In genomic region chr10:73772280-73773151, GRCh38 we compare ENCODE assay signal across 8 cellular contexts. TPM values are rescaled to one million over a fixed set of nuclear protein-coding genes. Genes with fewer than 3 reads are reported as not detected.
A peak's percentile ranks its signal among the peaks of the same experiment; 100 is the strongest.
DNase-seq lines count a peak whose midpoint lies in the region; ATAC-seq and TF ChIP-seq lines count a peak whose summit lies in the region.

No MANE protein-coding gene starts in this region.

- ATAC-seq in GM18508 (IDR thresholded peaks at IDR 0.05; ENCODE audit: insufficient read depth, unreplicated experiment), result peak; percentile 33
- peak; percentile 55 for ATAC-seq in HG02973 (IDR thresholded peaks at IDR 0.05; ENCODE audit: unreplicated experiment)
- peak; percentile 90 to 91 for ATAC-seq in lower lobe of right lung

- intact Hi-C loops in activated CD4-positive, alpha-beta memory T cell treated with anti-CD3 and anti-CD28 coated beads for 36 hours (cut with micrococcal nuclease), result loop anchor here (1.0 to 10.0 kb wide), 4 partner anchors 13 to 148 kb away; partner anchors contain the start of genes NDST2, SEC24C and ZSWIM8
- intact Hi-C loops in lower lobe of right lung (cut with DNase I), result no loop called here

- no peaks in the 10 kb centered on the region for H3K27me3 Mint-ChIP-seq in activated CD4-positive, alpha-beta memory T cell treated with anti-CD3 and anti-CD28 coated beads for 36 hours

- H3K4me1 ChIP-seq in duodenal mucosa (ENCODE audit: control insufficient read depth in 1 of 2, insufficient read depth in 2 of 2, low read length in 2 of 2) (peaks cover 23 to 28% of the 10 kb centered on the region in 2 donors), lower lobe of right lung (peaks cover 39% of the 10 kb centered on the region)

- peak overlapping the region; percentile 88 for H3K27ac Mint-ChIP-seq in activated CD4-positive, alpha-beta memory T cell treated with anti-CD3 and anti-CD28 coated beads for 36 hours

- peaks cover 55% of the 10 kb centered on the region for H3K4me1 Mint-ChIP-seq in activated CD4-positive, alpha-beta memory T cell treated with anti-CD3 and anti-CD28 coated beads for 36 hours (ENCODE audit: low read depth)

- POLR2A ChIA-PET in AG04450 (lab: Yijun Ruan, JAX), result interaction anchor here (0.6 to 3.1 kb wide), 6 partner anchors 9 to 309 kb away, joined by 3 to 28 read pairs (median 8); partner anchors contain the start of genes CHCHD1, SEC24C and ZSWIM8
- POLR2A ChIA-PET in activated CD4-positive, alpha-beta memory T cell treated with anti-CD3 and anti-CD28 coated beads for 36 hours (lab: Charles Lee), result interaction anchor here (0.6 to 4.2 kb wide), 15 partner anchors 10 to 42 kb away, joined by 3 to 44 read pairs (median 5); partner anchors contain the start of genes CHCHD1, SEC24C and ZSWIM8

- peak; percentile 48 for DNase-seq in AG04450 (ENCODE audit: low read depth, low spot score)
- DNase-seq in NCI-H226, result peak; percentile 89
- DNase-seq in activated CD4-positive, alpha-beta memory T cell treated with anti-CD3 and anti-CD28 coated beads for 36 hours, result peak; percentile 86
- peak; percentile 91 for DNase-seq in lower lobe of right lung
- peak; percentile 49 to 60 (median 52) for DNase-seq in stimulated activated CD4-positive, alpha-beta T cell treated with anti-CD3 and anti-CD28 coated beads, TNF-alpha, amount 100 ng/mL, for 1 hour (ENCODE audit: low read depth in 3 of 3, low spot score in 1 of 3)

- H3K36me3 Mint-ChIP-seq in activated CD4-positive, alpha-beta memory T cell treated with anti-CD3 and anti-CD28 coated beads for 36 hours, result peaks cover 41% of the 10 kb centered on the region

- peak overlapping the region; percentile 95 for H3K4me3 Mint-ChIP-seq in activated CD4-positive, alpha-beta memory T cell treated with anti-CD3 and anti-CD28 coated beads for 36 hours

- H3K27me3 ChIP-seq in AG04450 (ENCODE audit: control insufficient read depth, insufficient read depth, low read length), result no peaks in the 10 kb centered on the region
- H3K27me3 ChIP-seq in duodenal mucosa (ENCODE audit: control insufficient read depth in 1 of 2, insufficient read depth in 2 of 2, low read length in 2 of 2), result no peaks in the 10 kb centered on the region
- H3K27me3 ChIP-seq in lower lobe of right lung (ENCODE audit: low read depth), result no peaks in the 10 kb centered on the region

- peak overlapping the region; percentile 80 for H3K4me3 ChIP-seq in AG04450 (ENCODE audit: low read depth, low read length)
- peak overlapping the region; percentile 75 to 87 for H3K4me3 ChIP-seq in duodenal mucosa (ENCODE audit: low read depth in 1 of 2, low read length in 2 of 2)
- peak overlapping the region; percentile 94 for H3K4me3 ChIP-seq in lower lobe of right lung

- H3K9me3 ChIP-seq in AG04450 (ENCODE audit: control insufficient read depth, insufficient read depth, low read length) (no peaks in the 10 kb centered on the region; the same call in 1 of the 2 replicates), duodenal mucosa (ENCODE audit: control insufficient read depth in 1 of 2, low read length in 2 of 2) (no peaks in the 10 kb centered on the region), lower lobe of right lung (no peaks in the 10 kb centered on the region)

- H3K9ac ChIP-seq in duodenal mucosa (ENCODE audit: low read depth in 1 of 2, low read length in 2 of 2), result peak overlapping the region; percentile 72 to 76

- H3K9me3 Mint-ChIP-seq in activated CD4-positive, alpha-beta memory T cell treated with anti-CD3 and anti-CD28 coated beads for 36 hours, result no peaks in the 10 kb centered on the region

- TF ChIP-seq CTCF in AG04450 (IDR thresholded peaks at IDR 0.05; ENCODE audit: low read depth, low read length) (no peak), lower lobe of right lung (IDR thresholded peaks at IDR 0.05) (no peak)

- CTCF ChIA-PET in AG04450 (lab: Charles Lee), result interaction anchor here (1.3 kb wide), 1 partner anchor 168 kb away, joined by 3 read pairs; no protein-coding TSS in a partner anchor
- CTCF ChIA-PET in activated CD4-positive, alpha-beta memory T cell treated with anti-CD3 and anti-CD28 coated beads for 36 hours (lab: Charles Lee), result interaction anchor here (0.7 to 2.8 kb wide), 9 partner anchors 9 to 42 kb away, joined by 3 to 16 read pairs (median 5); partner anchors contain the start of genes CHCHD1 and ZSWIM8

- H3K27ac ChIP-seq in AG04450 (ENCODE audit: low read depth, low read length) (peak overlapping the region; percentile 87), duodenal mucosa (ENCODE audit: low read depth, low read length) (peak overlapping the region; percentile 95), lower lobe of right lung (peak overlapping the region; percentile 98)

- H3K36me3 ChIP-seq in duodenal mucosa (ENCODE audit: control insufficient read depth in 1 of 2, insufficient read depth in 2 of 2, low read length in 2 of 2) (peaks cover 37 to 43% of the 10 kb centered on the region in 2 donors), lower lobe of right lung (peaks cover 65% of the 10 kb centered on the region)

RNA-seq across cellular contexts. Expression of gene CHCHD1, which starts 9.3 kb away (rescaled TPM):
- polyA plus RNA-seq in AG04450 (2011; rRNA removed), result 31.2 and 45.4 TPM in 2 replicates
- polyA minus RNA-seq in AG04450 (2011; rRNA and poly(A)+ RNA removed), result 4.0 and 5.2 TPM in 2 replicates
- 10 to 100 TPM; 35.3 to 37.6 TPM for total RNA-seq in activated CD4-positive, alpha-beta memory T cell treated with anti-CD3 and anti-CD28 coated beads for 36 hours
- total RNA-seq in lower lobe of right lung, result 21.1 TPM

RNA-seq across cellular contexts. Expression of gene ZSWIM8, which starts 12.9 kb away (rescaled TPM):
- 44.2 and 58.3 TPM in 2 replicates for polyA plus RNA-seq in AG04450 (2011; rRNA removed)
- polyA minus RNA-seq in AG04450 (2011; rRNA and poly(A)+ RNA removed), result 85.9 and 106 TPM in 2 replicates
- total RNA-seq in activated CD4-positive, alpha-beta memory T cell treated with anti-CD3 and anti-CD28 coated beads for 36 hours, result 10 to 100 TPM; 45.1 to 46.2 TPM
- 125 TPM for total RNA-seq in lower lobe of right lung

RNA-seq across cellular contexts. Expression of gene SEC24C, which starts 28.3 kb away (rescaled TPM):
- 86.9 and 97.4 TPM in 2 replicates for polyA plus RNA-seq in AG04450 (2011; rRNA removed)
- 141 and 180 TPM in 2 replicates for polyA minus RNA-seq in AG04450 (2011; rRNA and poly(A)+ RNA removed)
- total RNA-seq in activated CD4-positive, alpha-beta memory T cell treated with anti-CD3 and anti-CD28 coated beads for 36 hours, result 10 to 100 TPM; 88.3 to 90.7 TPM
- 71.4 TPM for total RNA-seq in lower lobe of right lung

RNA-seq across cellular contexts. Expression of gene NDST2, which starts 38.9 kb away (rescaled TPM):
- 11.4 and 13.2 TPM in 2 replicates for polyA plus RNA-seq in AG04450 (2011; rRNA removed)
- polyA minus RNA-seq in AG04450 (2011; rRNA and poly(A)+ RNA removed), result 15.7 and 16.1 TPM in 2 replicates
- total RNA-seq in activated CD4-positive, alpha-beta memory T cell treated with anti-CD3 and anti-CD28 coated beads for 36 hours, result 10 to 100 TPM; 57.5 to 62.1 TPM
- 32.3 TPM for total RNA-seq in lower lobe of right lung

Comparison
In these comparisons a context has a peak if more than half of its experiments do, and no peak if none do; other contexts are left out.
1. Peak in every context shown above with its lines: DNase-seq, ATAC-seq, H3K4me3 ChIP-seq and H3K27ac ChIP-seq.
2. ATAC-seq: peak in every context shown above with its lines; median percentile 90 in lower lobe of right lung; 55 in HG02973; 33 in GM18508.